Comparison of ENCODE assay signal across 15 cellular contexts in genomic region chr12:28026701-28027100, GRCh38. TPM values are rescaled to one million over a fixed set of nuclear protein-coding genes. Genes with fewer than 3 reads are reported as not detected.
DNase-seq lines count a peak whose midpoint lies in the region; ATAC-seq, FAIRE-seq and TF ChIP-seq lines count a peak whose summit lies in the region.
"Had no signal": no experiment of that assay in that cellular context is flagged by ENCODE, and none has a peak within 500 bp of the region (broad histone marks: within the 10 kb centered on the region; RNA-seq: fewer than 3 reads in every experiment).

No MANE protein-coding gene starts in this region.

- peaks cover 7% of the 10 kb centered on the region for H3K9me3 Mint-ChIP-seq in activated CD4-positive, alpha-beta T cell treated with anti-CD3 and anti-CD28 coated beads, Interleukin-2, amount 10 ng/mL, durations not matched to agents 24 days and 14 days
- H3K9me3 Mint-ChIP-seq: activated naive CD8-positive, alpha-beta T cell treated with anti-CD3 and anti-CD28 coated beads for 36 hours; T-helper 2 cell treated with Interferon-gamma antibody and Interleukin-4, amounts not matched to agents 5 μg/mL and 100 μg/mL, for 36 hours had no signal

- FAIRE-seq in RCC 7860 (lab: Jason Lieb, UNC), result peak; percentile 61

- WGBS in sigmoid colon, 2 donors, result 92 to 93% methylated on average over 5 of the region's 5 CpGs

- no peaks in the 10 kb centered on the region for H3K36me3 ChIP-seq in sigmoid colon
- H3K36me3 ChIP-seq: BLaER1 treated with 17β-estradiol and CSF1 and Interleukin-3, amounts not matched to agents 10 nM and 100 nM had no signal

- no peak for TF ChIP-seq EP300 in sigmoid colon (IDR thresholded peaks at IDR 0.05)

- DNase-seq in CMK (ENCODE audit: low read depth) (peak; percentile 68), H4 (ENCODE audit: low spot score) (peak; percentile 86), RCC 7860 (ENCODE audit: low spot score) (peak; percentile 89), foreskin keratinocyte (peak; percentile 70 to 87), sigmoid colon (no peak), SK-N-DZ (ENCODE audit: low spot score) (no peak)
- DNase-seq in activated CD4-positive, alpha-beta T cell treated with anti-CD3 and anti-CD28 coated beads, Interleukin-2, amount 10 ng/mL, durations not matched to agents 24 days and 14 days, result no peak
- DNase-seq: activated naive CD8-positive, alpha-beta T cell treated with anti-CD3 and anti-CD28 coated beads for 36 hours; midbrain; stimulated activated CD4-positive, alpha-beta T cell treated with anti-CD3 and anti-CD28 coated beads, Interleukin-2, amount 100 ng/mL, for 48 hours; stimulated activated naive CD4-positive, alpha-beta T cell had no signal

- ATAC-seq in foreskin keratinocyte (peak; percentile 44), HG03095 (IDR thresholded peaks at IDR 0.05; ENCODE audit: unreplicated experiment) (no peak)

- no peak overlapping the region for H3K4me3 ChIP-seq in sigmoid colon
- H3K4me3 ChIP-seq: BLaER1 treated with 17β-estradiol and CSF1 and Interleukin-3, amounts not matched to agents 10 nM and 100 nM had no signal

- H3K4me1 ChIP-seq in foreskin keratinocyte, result peaks cover 39% of the 10 kb centered on the region
- no peaks in the 10 kb centered on the region for H3K4me1 ChIP-seq in sigmoid colon
- H3K4me1 ChIP-seq: BLaER1 treated with 17β-estradiol and CSF1 and Interleukin-3, amounts not matched to agents 10 nM and 100 nM had no signal

- peak overlapping the region; percentile 93 for H3K27ac ChIP-seq in foreskin keratinocyte
- H3K27ac ChIP-seq in sigmoid colon, result no peak overlapping the region
- H3K27ac ChIP-seq: BLaER1 treated with 17β-estradiol and CSF1 and Interleukin-3, amounts not matched to agents 10 nM and 100 nM had no signal

- no peaks in the 10 kb centered on the region for H3K27me3 Mint-ChIP-seq in activated CD4-positive, alpha-beta T cell treated with anti-CD3 and anti-CD28 coated beads, Interleukin-2, amount 10 ng/mL, durations not matched to agents 24 days and 14 days
- H3K27me3 Mint-ChIP-seq: progenitor cell of endocrine pancreas had no signal

- no peak overlapping the region for H3K4me3 Mint-ChIP-seq in activated CD4-positive, alpha-beta T cell treated with anti-CD3 and anti-CD28 coated beads, Interleukin-2, amount 10 ng/mL, durations not matched to agents 24 days and 14 days
- H3K4me3 Mint-ChIP-seq: activated naive CD8-positive, alpha-beta T cell treated with anti-CD3 and anti-CD28 coated beads for 36 hours; T-helper 2 cell treated with Interferon-gamma antibody and Interleukin-4, amounts not matched to agents 5 μg/mL and 100 μg/mL, for 36 hours had no signal

- intact Hi-C loops in sigmoid colon (cut with DNase I), result no loop called here
- intact Hi-C loops in activated CD4-positive, alpha-beta T cell treated with anti-CD3 and anti-CD28 coated beads, Interleukin-2, amount 10 ng/mL, durations not matched to agents 24 days and 14 days (cut with micrococcal nuclease), result no loop called here

- H3K27me3 ChIP-seq in foreskin keratinocyte, result no peaks in the 10 kb centered on the region
- H3K27me3 ChIP-seq in sigmoid colon, result no peaks in the 10 kb centered on the region
- H3K27me3 ChIP-seq: BLaER1 treated with 17β-estradiol and CSF1 and Interleukin-3, amounts not matched to agents 10 nM and 100 nM had no signal

- no peaks in the 10 kb centered on the region for H3K9me3 ChIP-seq in sigmoid colon
- H3K9me3 ChIP-seq: BLaER1 treated with 17β-estradiol and CSF1 and Interleukin-3, amounts not matched to agents 10 nM and 100 nM had no signal

- no peaks in the 10 kb centered on the region for H3K4me1 Mint-ChIP-seq in activated CD4-positive, alpha-beta T cell treated with anti-CD3 and anti-CD28 coated beads, Interleukin-2, amount 10 ng/mL, durations not matched to agents 24 days and 14 days
- H3K4me1 Mint-ChIP-seq: activated naive CD8-positive, alpha-beta T cell treated with anti-CD3 and anti-CD28 coated beads for 36 hours had no signal

- no peak overlapping the region for H3K27ac Mint-ChIP-seq in activated CD4-positive, alpha-beta T cell treated with anti-CD3 and anti-CD28 coated beads, Interleukin-2, amount 10 ng/mL, durations not matched to agents 24 days and 14 days
- H3K27ac Mint-ChIP-seq: activated naive CD8-positive, alpha-beta T cell treated with anti-CD3 and anti-CD28 coated beads for 36 hours; progenitor cell of endocrine pancreas; T-helper 2 cell treated with Interferon-gamma antibody and Interleukin-4, amounts not matched to agents 5 μg/mL and 100 μg/mL, for 36 hours had no signal

- no peak for TF ChIP-seq CTCF in foreskin keratinocyte (conservative IDR thresholded peaks at IDR 0.05)
- TF ChIP-seq CTCF in sigmoid colon (IDR thresholded peaks at IDR 0.05), result no peak

- no peaks in the 10 kb centered on the region for H3K36me3 Mint-ChIP-seq in activated CD4-positive, alpha-beta T cell treated with anti-CD3 and anti-CD28 coated beads, Interleukin-2, amount 10 ng/mL, durations not matched to agents 24 days and 14 days (ENCODE audit: low read depth)
- H3K36me3 Mint-ChIP-seq: activated naive CD8-positive, alpha-beta T cell treated with anti-CD3 and anti-CD28 coated beads for 36 hours had no signal

- no peak for TF ChIP-seq POLR2A in sigmoid colon (IDR thresholded peaks at IDR 0.05)

RNA-seq across cellular contexts. Expression of gene PTHLH, which starts 54.2 kb away (rescaled TPM):
- total RNA-seq in H4 (2014; rRNA removed; shearing (Covaris generic)), result 1.1 and 2.0 TPM in 2 replicates
- total RNA-seq in foreskin keratinocyte (301 and 338 TPM in 2 replicates), sigmoid colon (1 to 10 TPM in 2 of 4 donors, under 1 TPM in 2; 0.83 to 7.5 (median 2.7) TPM)
- polyA plus RNA-seq in foreskin keratinocyte (215 and 270 TPM in 2 replicates), sigmoid colon (under 1 TPM in 1 of 3 donors, not detected in 2; 0.55 TPM)
- polyA plus RNA-seq in SK-N-DZ (2014; cell fraction: cytosol; rRNA removed), result not detected in 2 replicates
- polyA plus RNA-seq in SK-N-DZ (2014; cell fraction: nucleus; rRNA removed), result not detected in 2 replicates
- total RNA-seq in activated CD4-positive, alpha-beta T cell treated with anti-CD3 and anti-CD28 coated beads, Interleukin-2, amount 10 ng/mL, durations not matched to agents 24 days and 14 days, result not detected in 2 replicates
- total RNA-seq: activated naive CD8-positive, alpha-beta T cell treated with anti-CD3 and anti-CD28 coated beads for 36 hours had no signal

Comparison
In these comparisons a context has a peak if more than half of its experiments do, and no peak if none do; other contexts are left out.
1. DNase-seq: peak in CMK (single experiment), H4 (single experiment), RCC 7860 (single experiment) and foreskin keratinocyte (2 of 2); none in sigmoid colon (single experiment), SK-N-DZ (single experiment) and activated CD4-positive, alpha-beta T cell treated with anti-CD3 and anti-CD28 coated beads, Interleukin-2, amount 10 ng/mL, durations not matched to agents 24 days and 14 days (single experiment).
2. RNA of gene PTHLH, which starts 54.2 kb away (total RNA-seq): 301 to 338 TPM in foreskin keratinocyte; 0.83 to 7.5 TPM in sigmoid colon, 1.1 to 2.0 TPM in H4 and not detected in activated CD4-positive, alpha-beta T cell treated with anti-CD3 and anti-CD28 coated beads, Interleukin-2, amount 10 ng/mL, durations not matched to agents 24 days and 14 days; every median in the first group is over 10 times any median in the second.